Comparison of ENCODE assay signal across 1 cellular context in genomic region chr7:127620406-127621233, GRCh38.
A peak's percentile ranks its signal among the peaks of the same experiment; 100 is the strongest.
TF ChIP-seq lines count a peak whose summit lies in the region.

No MANE protein-coding gene starts in this region.

TF ChIP-seq in K562, 482 proteins besides CTCF, POLR2A, EP300 and RAD21:
- TF ChIP-seq AFF1 (IDR thresholded peaks at IDR 0.05; ENCODE audit: low read depth in 1 of 2, partially characterized antibody in 2 of 2): no peak
- 0 out of 4 replicates have a peak, but pooled peaks of 1 of the 2 experiments have one; percentile 22 for TF ChIP-seq NRF1 (conservative IDR thresholded peaks at IDR 0.05 in 1 of 2, IDR thresholded peaks at IDR 0.05 in 1 of 2)
